ENCODE assay signal across 22 cellular contexts in genomic region chr10:130181858-130182257, GRCh38. TPM values are rescaled to one million over a fixed set of nuclear protein-coding genes. Genes with fewer than 3 reads are reported as not detected.
DNase-seq lines count a peak whose midpoint lies in the region; ATAC-seq, FAIRE-seq and TF ChIP-seq lines count a peak whose summit lies in the region.
"Had no signal": no experiment of that assay in that cellular context is flagged by ENCODE, and none has a peak within 500 bp of the region (broad histone marks: within the 10 kb centered on the region; RNA-seq: fewer than 3 reads in every experiment).

No MANE protein-coding gene starts in this region.

- DNase-seq in left ventricle myocardium superior = no peak
- no peak for DNase-seq in left ventricle myocardium inferior
- DNase-seq in CD4-positive, CD25-positive, alpha-beta regulatory T cell = no peak
- DNase-seq in astrocyte (ENCODE audit: low read depth) = no peak
- DNase-seq in mesenchymal stem cell = no peak
- no peak for DNase-seq in effector memory CD8-positive, alpha-beta T cell
- no peak for DNase-seq in D341Med (ENCODE audit: low spot score)
- DNase-seq: AML-193; CD4-positive, alpha-beta memory T cell; CD8-positive, alpha-beta memory T cell; COR-L47; DMS79 treated with DMSO at 0.1 percent for 48 hours; GF-D8 had no signal

- H2BK120ac ChIP-seq in mesenchymal stem cell (ENCODE audit: low read depth, low read length) = no peak overlapping the region

- H3K4me1 Mint-ChIP-seq in CD4-positive, CD25-positive, alpha-beta regulatory T cell = peaks cover 0 to 22% (median 9%) of the 10 kb centered on the region in 4 donors
- no peaks in the 10 kb centered on the region for H3K4me1 Mint-ChIP-seq in astrocyte (ENCODE audit: low read depth, unreplicated experiment)
- H3K4me1 Mint-ChIP-seq in effector memory CD8-positive, alpha-beta T cell (ENCODE audit: low read depth in 2 of 2) = no peaks in the 10 kb centered on the region

- H3K9ac ChIP-seq in astrocyte (ENCODE audit: low read length) (no peak overlapping the region), mesenchymal stem cell (ENCODE audit: low read length) (peak overlapping the region; percentile 2)
- H3K9ac ChIP-seq: BLaER1 treated with 17β-estradiol and CSF1 and Interleukin-3, amounts not matched to agents 10 nM and 100 nM had no signal

- H2AK5ac ChIP-seq in mesenchymal stem cell (ENCODE audit: low read length, severe bottlenecking) = no peak overlapping the region

- H3K4me3 Mint-ChIP-seq in CD4-positive, CD25-positive, alpha-beta regulatory T cell = no peak overlapping the region
- no peak overlapping the region for H3K4me3 Mint-ChIP-seq in astrocyte (ENCODE audit: unreplicated experiment)
- H3K4me3 Mint-ChIP-seq in effector memory CD8-positive, alpha-beta T cell = no peak overlapping the region
- H3K4me3 Mint-ChIP-seq: B cell; CD8-positive, alpha-beta memory T cell had no signal

- H4K8ac ChIP-seq in mesenchymal stem cell (ENCODE audit: low read length) = no peak overlapping the region

- H3K27me3 Mint-ChIP-seq in CD4-positive, CD25-positive, alpha-beta regulatory T cell = no peaks in the 10 kb centered on the region
- no peaks in the 10 kb centered on the region for H3K27me3 Mint-ChIP-seq in astrocyte (ENCODE audit: low read depth, unreplicated experiment)
- no peaks in the 10 kb centered on the region for H3K27me3 Mint-ChIP-seq in effector memory CD8-positive, alpha-beta T cell
- H3K27me3 Mint-ChIP-seq: B cell; CD4-positive, alpha-beta memory T cell; CD8-positive, alpha-beta memory T cell had no signal

- peaks cover 39% of the 10 kb centered on the region for H3K79me1 ChIP-seq in mesenchymal stem cell (replicated peaks; ENCODE audit: low read length, poor library complexity, severe bottlenecking)

- no peak overlapping the region for H2AFZ ChIP-seq in astrocyte (ENCODE audit: low read depth, low read length)
- no peak overlapping the region for H2AFZ ChIP-seq in mesenchymal stem cell (ENCODE audit: low read depth, low read length)

- H3K27me3 ChIP-seq in left ventricle myocardium inferior (ENCODE audit: low read depth) (no peaks in the 10 kb centered on the region), astrocyte (ENCODE audit: insufficient read depth, low read length) (no peaks in the 10 kb centered on the region), mesenchymal stem cell (ENCODE audit: control insufficient read depth in 1 of 2, insufficient read depth in 1 of 2, low read length in 2 of 2) (no peaks in the 10 kb centered on the region)
- no peaks in the 10 kb centered on the region for H3K27me3 ChIP-seq in CD4-positive, CD25-positive, alpha-beta regulatory T cell (ENCODE audit: control insufficient read depth, insufficient read depth, low read length)
- H3K27me3 ChIP-seq: BLaER1 treated with 17β-estradiol and CSF1 and Interleukin-3, amounts not matched to agents 10 nM and 100 nM had no signal

- H2BK15ac ChIP-seq in mesenchymal stem cell (ENCODE audit: low read depth, poor library complexity, severe bottlenecking) = no peak overlapping the region

- WGBS in mesenchymal stem cell = 91% methylated on average over 5 of the region's 5 CpGs

- no peak overlapping the region for H2BK5ac ChIP-seq in mesenchymal stem cell (ENCODE audit: low read depth, low read length, poor library complexity, severe bottlenecking)

- no peak overlapping the region for H3K18ac ChIP-seq in mesenchymal stem cell (ENCODE audit: low read depth in 1 of 2, low read length in 2 of 2)

- H3K9me3 Mint-ChIP-seq in CD4-positive, CD25-positive, alpha-beta regulatory T cell = no peaks in the 10 kb centered on the region
- no peaks in the 10 kb centered on the region for H3K9me3 Mint-ChIP-seq in astrocyte (ENCODE audit: unreplicated experiment)
- H3K9me3 Mint-ChIP-seq in effector memory CD8-positive, alpha-beta T cell = no peaks in the 10 kb centered on the region
- H3K9me3 Mint-ChIP-seq: CD4-positive, alpha-beta memory T cell; CD8-positive, alpha-beta memory T cell had no signal

- H2BK12ac ChIP-seq in mesenchymal stem cell (ENCODE audit: low read length in 2 of 2) = no peak overlapping the region

- ATAC-seq in left ventricle myocardium superior = peak; percentile 31
- no peak for ATAC-seq in CD4-positive, CD25-positive, alpha-beta regulatory T cell (ENCODE audit: low read depth in 2 of 2)
- no peak for ATAC-seq in effector memory CD8-positive, alpha-beta T cell (replicated peaks)
- ATAC-seq: A549 had no signal

- H3K9me3 ChIP-seq in left ventricle myocardium inferior (replicated peaks) (no peaks in the 10 kb centered on the region), astrocyte (ENCODE audit: insufficient read depth, low read depth, low read length) (no peaks in the 10 kb centered on the region), mesenchymal stem cell (ENCODE audit: control insufficient read depth, low read length) (no peaks in the 10 kb centered on the region)
- H3K9me3 ChIP-seq in CD4-positive, CD25-positive, alpha-beta regulatory T cell (ENCODE audit: control insufficient read depth in 2 of 2, low read length in 2 of 2) = no peaks in the 10 kb centered on the region
- H3K9me3 ChIP-seq: A549; BLaER1 treated with 17β-estradiol and CSF1 and Interleukin-3, amounts not matched to agents 10 nM and 100 nM had no signal

- no peak for FAIRE-seq in astrocyte (lab: Jason Lieb, UNC)
- FAIRE-seq: A549, D721Med, G401.6, GM12891, GM19239 had no signal

- no peak overlapping the region for H3K14ac ChIP-seq in mesenchymal stem cell (ENCODE audit: low read length in 2 of 2)

- H3K4me3 ChIP-seq in left ventricle myocardium inferior (no peak overlapping the region), astrocyte (ENCODE audit: insufficient read depth, low read depth, low read length) (no peak overlapping the region), mesenchymal stem cell (ENCODE audit: insufficient read depth in 1 of 2, low read depth in 1 of 2, low read length in 2 of 2) (no peak overlapping the region)
- no peak overlapping the region for H3K4me3 ChIP-seq in CD4-positive, CD25-positive, alpha-beta regulatory T cell (ENCODE audit: low read depth, low read length)
- H3K4me3 ChIP-seq: A549; BLaER1 treated with 17β-estradiol and CSF1 and Interleukin-3, amounts not matched to agents 10 nM and 100 nM had no signal

- intact Hi-C loops in left ventricle myocardium superior (cut with micrococcal nuclease) (no loop called here), left ventricle myocardium inferior (cut with micrococcal nuclease) (no loop called here)

- H4K91ac ChIP-seq in mesenchymal stem cell (ENCODE audit: low read length) = no peak overlapping the region

- H3K23ac ChIP-seq in mesenchymal stem cell (ENCODE audit: low read length in 2 of 2) = no peak overlapping the region

- no peak overlapping the region for H3K27ac ChIP-seq in left ventricle myocardium inferior (replicated peaks)
- H3K27ac ChIP-seq in CD4-positive, CD25-positive, alpha-beta regulatory T cell (ENCODE audit: insufficient read depth, low read length, poor library complexity, severe bottlenecking) = no peak overlapping the region
- H3K27ac ChIP-seq in astrocyte (ENCODE audit: low read depth, low read length) = no peak overlapping the region
- no peak overlapping the region for H3K27ac ChIP-seq in mesenchymal stem cell (ENCODE audit: low read length, poor library complexity, severe bottlenecking)
- H3K27ac ChIP-seq: 22Rv1; A549; BLaER1 treated with 17β-estradiol and CSF1 and Interleukin-3, amounts not matched to agents 10 nM and 100 nM; C4-2B had no signal

- H3K4ac ChIP-seq in mesenchymal stem cell (ENCODE audit: low read depth in 1 of 2, low read length in 2 of 2) = no peak overlapping the region

- H3K36me3 ChIP-seq in left ventricle myocardium inferior (peaks cover 70% of the 10 kb centered on the region), astrocyte (ENCODE audit: insufficient read depth, low read length) (peaks cover 39% of the 10 kb centered on the region), mesenchymal stem cell (ENCODE audit: control insufficient read depth in 1 of 2, insufficient read depth in 2 of 2, low read depth in 1 of 2, low read length in 2 of 2) (peaks cover 41 to 84% of the 10 kb centered on the region in 2 experiments)
- peaks cover 63% of the 10 kb centered on the region for H3K36me3 ChIP-seq in CD4-positive, CD25-positive, alpha-beta regulatory T cell (ENCODE audit: control insufficient read depth, insufficient read depth, low read length)

- no peaks in the 10 kb centered on the region for H3K79me2 ChIP-seq in astrocyte (ENCODE audit: insufficient read depth, low read length)

- H3K36me3 Mint-ChIP-seq in CD4-positive, CD25-positive, alpha-beta regulatory T cell = peaks cover 43% of the 10 kb centered on the region
- H3K36me3 Mint-ChIP-seq in astrocyte (ENCODE audit: low read depth, unreplicated experiment) = peaks cover 3% of the 10 kb centered on the region
- peaks cover 52% of the 10 kb centered on the region for H3K36me3 Mint-ChIP-seq in effector memory CD8-positive, alpha-beta T cell (ENCODE audit: insufficient read depth)

- H3K4me2 ChIP-seq in astrocyte (ENCODE audit: low read length) (no peak overlapping the region), mesenchymal stem cell (ENCODE audit: low read length, poor library complexity, severe bottlenecking) (no peak overlapping the region)
- H3K4me2 ChIP-seq: A549 had no signal

- H3K27ac Mint-ChIP-seq in CD4-positive, CD25-positive, alpha-beta regulatory T cell = peak overlapping the region in 2 of 3 donors; percentile 14 to 51
- H3K27ac Mint-ChIP-seq in astrocyte (ENCODE audit: unreplicated experiment) = peak overlapping the region; percentile 26
- H3K27ac Mint-ChIP-seq in effector memory CD8-positive, alpha-beta T cell = peak overlapping the region in 1 of 2 donors; percentile 44

- H4K20me1 ChIP-seq in astrocyte (ENCODE audit: insufficient read depth, low read length) = peaks cover 26% of the 10 kb centered on the region

- TF ChIP-seq CTCF in left ventricle myocardium inferior (IDR thresholded peaks at IDR 0.05; ENCODE audit: borderline replicate concordance) = no peak
- no peak for TF ChIP-seq CTCF in astrocyte (IDR thresholded peaks at IDR 0.05; ENCODE audit: insufficient read depth, low read depth, low read length)

- H3K4me1 ChIP-seq in left ventricle myocardium inferior (peaks cover 17% of the 10 kb centered on the region), astrocyte (ENCODE audit: insufficient read depth, low read length) (no peaks in the 10 kb centered on the region), mesenchymal stem cell (ENCODE audit: control insufficient read depth, insufficient read depth, low read depth, low read length) (no peaks in the 10 kb centered on the region)
- no peaks in the 10 kb centered on the region for H3K4me1 ChIP-seq in CD4-positive, CD25-positive, alpha-beta regulatory T cell (ENCODE audit: control insufficient read depth, insufficient read depth, low read length, poor library complexity, severe bottlenecking)
- H3K4me1 ChIP-seq: A549 had no signal

RNA-seq across cellular contexts. Expression of gene GLRX3, which starts 45.7 kb away (rescaled TPM):
- total RNA-seq in left ventricle myocardium superior (64.8 TPM), left ventricle myocardium inferior (69.2 TPM), astrocyte (116 and 137 TPM in 2 replicates)
- total RNA-seq in CD4-positive, CD25-positive, alpha-beta regulatory T cell = 41.4 TPM
- 100 to 1,000 TPM in 1 of 4 donors, 10 to 100 TPM in 3; 79.5 to 123 (median 98.2) TPM for polyA plus RNA-seq in CD4-positive, CD25-positive, alpha-beta regulatory T cell
- polyA plus RNA-seq in mesenchymal stem cell (2013, experiment 1 of 2) = 136 TPM
- 138 TPM for polyA plus RNA-seq in mesenchymal stem cell (2013, experiment 2 of 2)
